In the genomic region with DNA sequence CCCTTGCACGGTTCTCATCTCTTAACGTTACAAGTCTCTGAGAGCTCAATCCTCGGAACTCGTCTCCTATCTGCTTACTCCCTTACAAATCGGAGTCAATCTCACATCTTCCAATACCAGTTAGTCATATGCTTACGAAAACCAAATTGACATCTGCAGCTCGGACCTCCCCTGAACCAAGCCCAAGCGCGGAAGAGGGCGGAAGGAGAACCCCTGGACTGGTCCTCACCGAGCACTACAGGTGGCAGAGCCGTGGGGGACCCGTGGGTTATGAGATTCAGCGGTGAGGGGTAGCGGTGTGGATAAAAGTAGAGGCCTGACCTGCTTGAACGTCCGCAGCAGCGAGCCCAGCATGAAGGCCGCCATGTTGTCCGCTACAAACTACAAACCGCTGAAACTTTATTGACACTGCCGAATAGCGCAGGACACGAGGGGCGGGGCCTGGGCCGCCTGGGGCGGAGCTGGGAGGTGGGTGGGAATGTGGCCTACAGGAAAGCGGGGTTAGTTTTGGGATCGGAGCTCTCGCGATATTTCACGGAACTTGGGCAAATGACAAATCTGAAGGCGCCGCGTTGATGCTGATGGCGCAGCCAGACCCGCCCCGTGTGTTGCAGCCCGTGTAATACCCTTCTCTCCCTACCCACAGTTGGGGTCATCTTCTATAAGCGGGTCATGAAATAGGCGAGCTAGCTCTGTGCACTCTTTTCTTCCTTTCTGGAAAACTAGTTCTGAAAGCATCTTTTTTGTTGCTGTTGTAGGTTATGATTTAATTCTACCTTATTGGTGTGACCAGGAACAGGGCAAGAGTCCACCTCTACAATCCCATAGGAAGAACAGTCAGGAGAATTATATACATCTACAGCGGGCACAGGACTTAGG, we compare ENCODE assay signal across 8 cellular contexts. TPM values are rescaled to one million over a fixed set of nuclear protein-coding genes. Genes with fewer than 3 reads are reported as not detected.
A peak's percentile ranks its signal among the peaks of the same experiment; 100 is the strongest.
DNase-seq lines count a peak whose midpoint lies in the region; ATAC-seq and TF ChIP-seq lines count a peak whose summit lies in the region.

Gene MRPS14 (minus strand): TSS at position 383 of the 879 bp plus-strand sequence. CDS start 17 bp downstream, at position 366.

- CTCF ChIA-PET in BJ (lab: Yijun Ruan, JAX) = interaction anchor here (0.6 to 2.7 kb wide), 8 partner anchors 18 to 123 kb away, joined by 3 to 9 read pairs (median 3); partner anchors contain the start of gene CACYBP

- intact Hi-C loops in colonic mucosa (cut with DNase I) = no loop called here

- H3K9ac ChIP-seq in colonic mucosa (ENCODE audit: low read depth in 2 of 2, low read length in 2 of 2) = peak within 1 kb of the TSS; percentile 90 to 97

- POLR2A ChIA-PET in BJ (lab: Charles Lee) = interaction anchor here (0.6 to 1.1 kb wide), 3 partner anchors 9 to 107 kb away, joined by 3 to 17 read pairs (median 7); no protein-coding TSS in a partner anchor

- H3K36me3 ChIP-seq in BJ (ENCODE audit: control insufficient read depth, insufficient read depth, low read length) (peaks cover 1% of the 10 kb centered on the region; the same call in 1 of the 2 replicates), colonic mucosa (no peaks in the 10 kb centered on the region)

- DNase-seq in BJ (ENCODE audit: low read depth) (peak; percentile 90), GM19240 (ENCODE audit: insufficient read length, low spot score) (peak; percentile 73), NCI-H526 (lab: John Stamatoyannopoulos, UW) (peak; percentile 99 to 100), colonic mucosa (peak; percentile 99)
- DNase-seq in activated CD4-positive, alpha-beta T cell treated with anti-CD3 and anti-CD28 coated beads for 48 hours = peak; percentile 99
- DNase-seq in stimulated activated CD4-positive, alpha-beta T cell treated with anti-CD3 and anti-CD28 coated beads, Interleukin-1b, Interleukin-23, amount 100 ng/mL, for 4 hours (ENCODE audit: low read depth in 2 of 2) = peak; percentile 98

- H3K27ac ChIP-seq in colonic mucosa (peak within 1 kb of the TSS; percentile 76), layer of hippocampus (ENCODE audit: low read depth, low read length) (peak within 1 kb of the TSS; percentile 86)

- no peaks in the 10 kb centered on the region for H3K4me1 ChIP-seq in colonic mucosa

- no peaks in the 10 kb centered on the region for H3K27me3 ChIP-seq in BJ (ENCODE audit: control insufficient read depth, insufficient read depth, low read length)
- H3K27me3 ChIP-seq in colonic mucosa = no peaks in the 10 kb centered on the region
- no peaks in the 10 kb centered on the region for H3K27me3 ChIP-seq in layer of hippocampus (ENCODE audit: control insufficient read depth, insufficient read depth, low read length)

- H3K4me3 ChIP-seq in BJ (ENCODE audit: low read depth, low read length) = peak within 1 kb of the TSS; percentile 93
- peak within 1 kb of the TSS; percentile 91 for H3K4me3 ChIP-seq in colonic mucosa

- H3K9me3 ChIP-seq in colonic mucosa = no peaks in the 10 kb centered on the region

- ATAC-seq in HG03460 (IDR thresholded peaks at IDR 0.05; ENCODE audit: unreplicated experiment) = peak; percentile 90

- TF ChIP-seq CTCF in BJ (IDR thresholded peaks at IDR 0.05; ENCODE audit: insufficient read depth, low read depth, low read length) = no peak
- TF ChIP-seq CTCF in colonic mucosa (IDR thresholded peaks at IDR 0.05) = no peak

RNA-seq across cellular contexts. Expression of gene MRPS14, which starts in this region (rescaled TPM):
- 22.4 and 33.3 TPM in 2 replicates for polyA plus RNA-seq in BJ (2011; rRNA removed)
- 7.0 and 9.8 TPM in 2 replicates for polyA minus RNA-seq in BJ (2011; rRNA and poly(A)+ RNA removed)
- 10 to 100 TPM; 30.4 to 36.2 TPM for total RNA-seq in colonic mucosa

Comparison
In these comparisons a context has a peak if more than half of its experiments do, and no peak if none do; other contexts are left out.
1. Peak in every context shown above with its lines: DNase-seq, ATAC-seq, H3K4me3 ChIP-seq and H3K27ac ChIP-seq.